In genomic region chr5:91225848-91226686, GRCh38 we compare ENCODE assay signal across 8 cellular contexts.
DNase-seq lines count a peak whose midpoint lies in the region; ATAC-seq lines count a peak whose summit lies in the region.

No MANE protein-coding gene starts in this region.

- peaks cover 6 to 20% of the 10 kb centered on the region in 2 donors for H3K9me3 Mint-ChIP-seq in activated naive CD4-positive, alpha-beta T cell treated with anti-CD3 and anti-CD28 coated beads, Interleukin-2, amount 50 U/mL, for 72 hours

- no peaks in the 10 kb centered on the region for H3K9me3 ChIP-seq in SJCRH30 (replicated peaks)

- DNase-seq in SJCRH30, result peak; percentile 26 to 56
- DNase-seq in activated naive CD4-positive, alpha-beta T cell treated with anti-CD3 and anti-CD28 coated beads, Interleukin-2, amount 50 U/mL, for 72 hours (ENCODE audit: low spot score in 2 of 2), result peak; percentile 45 to 60
- DNase-seq in kidney tubule cell (ENCODE audit: low spot score), result peak; percentile 66
- peak; percentile 13 to 37 for DNase-seq in stimulated activated CD8-positive, alpha-beta memory T cell treated with anti-CD3 and anti-CD28 coated beads, Interleukin-7, amount 100 ng/mL, for 1 hour (ENCODE audit: low read depth in 2 of 2)
- no peak for DNase-seq in AG20443 (ENCODE audit: low spot score)
- DNase-seq in KG1 (lab: John Stamatoyannopoulos, UW), result no peak

- no peaks in the 10 kb centered on the region for H3K36me3 ChIP-seq in SJCRH30

- no peaks in the 10 kb centered on the region for H3K27me3 ChIP-seq in SJCRH30

- H3K27ac ChIP-seq in SJCRH30, result no peak overlapping the region

- no peak overlapping the region for H3K27ac Mint-ChIP-seq in activated naive CD4-positive, alpha-beta T cell treated with anti-CD3 and anti-CD28 coated beads, Interleukin-2, amount 50 U/mL, for 72 hours

- H3K36me3 Mint-ChIP-seq in activated naive CD4-positive, alpha-beta T cell treated with anti-CD3 and anti-CD28 coated beads, Interleukin-2, amount 50 U/mL, for 72 hours, result peaks cover 13 to 22% of the 10 kb centered on the region in 2 donors

- peak; percentile 77 for ATAC-seq in GM18907 (IDR thresholded peaks at IDR 0.05; ENCODE audit: unreplicated experiment)
- peak; percentile 90 for ATAC-seq in HG02885 (IDR thresholded peaks at IDR 0.05; ENCODE audit: poor library complexity, unreplicated experiment)
- ATAC-seq in activated naive CD4-positive, alpha-beta T cell treated with anti-CD3 and anti-CD28 coated beads, Interleukin-2, amount 50 U/mL, for 72 hours, result peak; percentile 37 to 73

- no peaks in the 10 kb centered on the region for H3K4me1 ChIP-seq in SJCRH30

- no peak overlapping the region for H3K4me3 ChIP-seq in SJCRH30

Comparison
In these comparisons a context has a peak if more than half of its experiments do, and no peak if none do; other contexts are left out.
1. DNase-seq: peak in SJCRH30 (2 of 2), activated naive CD4-positive, alpha-beta T cell treated with anti-CD3 and anti-CD28 coated beads, Interleukin-2, amount 50 U/mL, for 72 hours (2 of 2), kidney tubule cell (single experiment) and stimulated activated CD8-positive, alpha-beta memory T cell treated with anti-CD3 and anti-CD28 coated beads, Interleukin-7, amount 100 ng/mL, for 1 hour (2 of 2); none in AG20443 (single experiment) and KG1 (single experiment).
2. Peak in every context shown above with its lines, with median percentiles within 50 percentile points of each other: ATAC-seq.